ENCODE assay signal across 20 cellular contexts in the genomic region with DNA sequence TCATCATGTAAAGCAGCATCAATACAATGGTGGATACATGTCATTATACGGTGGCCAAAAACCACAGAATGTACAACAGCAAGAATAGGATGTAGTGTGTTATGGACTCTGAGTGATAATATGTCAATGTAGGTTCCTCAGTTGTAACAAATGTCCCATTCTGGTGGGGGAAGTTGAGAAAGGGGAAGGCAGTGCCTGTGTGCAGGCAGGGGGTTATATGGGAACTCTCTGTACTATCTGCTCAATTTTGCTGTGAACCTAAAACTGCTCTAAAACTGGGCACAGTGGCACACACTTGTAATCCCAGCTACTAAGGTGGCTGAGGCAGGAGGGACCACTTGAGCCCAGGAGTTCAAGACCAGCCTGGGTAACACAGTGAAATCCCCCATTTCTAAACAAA. TPM values are rescaled to one million over a fixed set of nuclear protein-coding genes. Genes with fewer than 3 reads are reported as not detected.
A peak's percentile ranks its signal among the peaks of the same experiment; 100 is the strongest.
DNase-seq lines count a peak whose midpoint lies in the region; ATAC-seq, FAIRE-seq and TF ChIP-seq lines count a peak whose summit lies in the region.
"Had no signal": no experiment of that assay in that cellular context is flagged by ENCODE, and none has a peak within 500 bp of the region (broad histone marks: within the 10 kb centered on the region; RNA-seq: fewer than 3 reads in every experiment).

No MANE protein-coding gene starts in this region.

- FAIRE-seq in GM12878 (lab: Jason Lieb, UNC), result no peak
- FAIRE-seq: H54, islet of Langerhans had no signal

- peaks cover 61% of the 10 kb centered on the region for H3K4me1 Mint-ChIP-seq in osteocyte (ENCODE audit: unreplicated experiment)

- in situ Hi-C loops in GM12878 (cut with MboI), result no loop called here

- no peak for TF ChIP-seq RAD21 in GM12878 (IDR thresholded peaks at IDR 0.05; ENCODE audit: insufficient read depth, low read depth, low read length)

- TF ChIP-seq POLR2A in GM12878 (IDR thresholded peaks at IDR 0.05; ENCODE audit: low read depth, low read length) (no peak), Peyer's patch (IDR thresholded peaks at IDR 0.05) (no peak)

- SMC1A ChIA-PET in GM12878 (lab: Charles Lee; ENCODE audit: uncharacterized antibody, unreplicated experiment), result interaction anchor here (0.6 kb wide), 1 partner anchor 26 kb away, joined by 3 read pairs; no protein-coding TSS in a partner anchor

- CTCF ChIA-PET in GM12878 (lab: Yijun Ruan, JAX), result interaction anchor here (1.0 kb wide), 1 partner anchor 94 kb away, joined by 4 read pairs; no protein-coding TSS in a partner anchor

- peak overlapping the region; percentile 41; the same call in 1 of the 2 replicates for H3K4me2 ChIP-seq in GM12878 (ENCODE audit: control insufficient read depth, insufficient read depth)

- peaks cover 74% of the 10 kb centered on the region for H3K79me2 ChIP-seq in GM12878 (ENCODE audit: control insufficient read depth, insufficient read depth, low read length)

- no peak for TF ChIP-seq EP300 in GM12878 (IDR thresholded peaks at IDR 0.05; ENCODE audit: borderline replicate concordance in 1 of 2, control insufficient read depth in 1 of 2, low read depth in 2 of 2, low read length in 2 of 2)

- no peak overlapping the region for H3K4me3 ChIP-seq in GM12878
- no peak overlapping the region for H3K4me3 ChIP-seq in Peyer's patch
- H3K4me3 ChIP-seq: skin epidermis, vagina had no signal

- DNase-seq in GDM1 (lab: John Stamatoyannopoulos, UW), result peak; percentile 56
- peak; percentile 48 to 50 for DNase-seq in NOMO-1 (lab: John Stamatoyannopoulos, UW; ENCODE audit: unreplicated experiment in 2 of 2)
- no peak for DNase-seq in GM12878 (ENCODE audit: low read depth, low spot score)
- no peak for DNase-seq in osteocyte (ENCODE audit: extremely low spot score, unreplicated experiment)
- DNase-seq in foreskin melanocyte, result no peak
- DNase-seq in amniotic stem cell (lab: John Stamatoyannopoulos, UW), result no peak
- no peak for DNase-seq in Peyer's patch
- DNase-seq: activated CD4-positive, CD25-positive, alpha-beta regulatory T cell; activated CD8-positive, alpha-beta memory T cell treated with anti-CD3 and anti-CD28 coated beads, Interleukin-2, amount 10 ng/mL, durations not matched to agents 7 days and 5 days; activated naive CD4-positive, alpha-beta T cell; COR-L47; cortex of kidney; NCI-H1092; NCI-H226 had no signal

- H3K4me1 ChIP-seq in GM12878 (ENCODE audit: control insufficient read depth, insufficient read depth, low read length), result peaks cover 8% of the 10 kb centered on the region; the same call in 1 of the 2 replicates
- H3K4me1 ChIP-seq in Peyer's patch, result peaks cover 0 to 37% (median 5%) of the 10 kb centered on the region in 4 donors

- RAD21 ChIA-PET in GM12878 (lab: Charles Lee; ENCODE audit: unreplicated experiment), result interaction anchor here (1.0 kb wide), 2 partner anchors 10 to 24 kb away, joined by 3 to 5 read pairs; no protein-coding TSS in a partner anchor

- H3K4me3 Mint-ChIP-seq in osteocyte (ENCODE audit: unreplicated experiment), result no peak overlapping the region
- H3K4me3 Mint-ChIP-seq: activated CD8-positive, alpha-beta memory T cell treated with anti-CD3 and anti-CD28 coated beads, Interleukin-2, amount 10 ng/mL, durations not matched to agents 7 days and 5 days had no signal

- BruUV-seq in GM12878 (replicated peaks; lab: Mats Ljungman, UMichigan), result no TSS peak

- H3K9me3 Mint-ChIP-seq in osteocyte (ENCODE audit: unreplicated experiment), result no peaks in the 10 kb centered on the region

- H2AFZ ChIP-seq in GM12878 (ENCODE audit: control insufficient read depth, low read depth, low read length), result no peak overlapping the region

- H3K36me3 Mint-ChIP-seq in osteocyte (ENCODE audit: unreplicated experiment), result no peaks in the 10 kb centered on the region

- POLR2A ChIA-PET in GM12878 (lab: Charles Lee), result interaction anchor here (0.8 to 0.9 kb wide), 2 partner anchors 24 to 89 kb away, joined by 3 to 4 read pairs; no protein-coding TSS in a partner anchor

- no peaks in the 10 kb centered on the region for H3K27me3 Mint-ChIP-seq in osteocyte (ENCODE audit: unreplicated experiment)

- no peaks in the 10 kb centered on the region for H4K20me1 ChIP-seq in GM12878 (ENCODE audit: control insufficient read depth, insufficient read depth)

- H3K9ac ChIP-seq in GM12878 (ENCODE audit: control insufficient read depth, insufficient read depth, low read length), result 0 out of 2 replicates have a peak overlapping the region, but pooled peaks have one; percentile 8

- H3K27ac Mint-ChIP-seq in osteocyte (ENCODE audit: unreplicated experiment), result peak overlapping the region; percentile 2
- H3K27ac Mint-ChIP-seq: activated CD8-positive, alpha-beta memory T cell treated with anti-CD3 and anti-CD28 coated beads, Interleukin-2, amount 10 ng/mL, durations not matched to agents 7 days and 5 days had no signal

- peak; percentile 9 for ATAC-seq in GM12878
- ATAC-seq in GM21381 (IDR thresholded peaks at IDR 0.05; ENCODE audit: unreplicated experiment), result no peak
- ATAC-seq: activated CD8-positive, alpha-beta memory T cell treated with anti-CD3 and anti-CD28 coated beads, Interleukin-2, amount 10 ng/mL, durations not matched to agents 7 days and 5 days; esophagus mucosa had no signal

- TF ChIP-seq CTCF in GM12878 (IDR thresholded peaks at IDR 0.05 in 2 of 3, conservative IDR thresholded peaks at IDR 0.05 in 1 of 3; ENCODE audit: control insufficient read depth in 2 of 3, extremely low read depth in 1 of 3, insufficient read depth in 1 of 3, low read depth in 3 of 3, low read length in 3 of 3), result no peak
- no peak for TF ChIP-seq CTCF in osteocyte (IDR thresholded peaks at IDR 0.05)
- no peak for TF ChIP-seq CTCF in Peyer's patch (IDR thresholded peaks at IDR 0.05)

- H3K9me3 ChIP-seq in GM12878 (replicated peaks; ENCODE audit: control insufficient read depth, insufficient read depth, low read length) (no peaks in the 10 kb centered on the region), Peyer's patch (no peaks in the 10 kb centered on the region)
- H3K9me3 ChIP-seq: vagina had no signal

- WGBS in GM12878 (ENCODE audit: insufficient coverage, insufficient replicate concordance, low lambda C conversion rate, missing lambda C conversion rate), result 4% methylated on average over 1 of the region's 1 CpG

- H3K36me3 ChIP-seq in GM12878 (ENCODE audit: control insufficient read depth in 2 of 2, insufficient read depth in 2 of 2, low read length in 1 of 2) (peaks cover 0 to 5% of the 10 kb centered on the region in 2 experiments; a peak in 2 of 4 replicates), Peyer's patch (no peaks in the 10 kb centered on the region)
- H3K36me3 ChIP-seq: vagina had no signal

- H3K27me3 ChIP-seq in GM12878 (replicated peaks in 1 of 2; ENCODE audit: control insufficient read depth in 2 of 2, insufficient read depth in 2 of 2, low read length in 1 of 2) (no peaks in the 10 kb centered on the region), Peyer's patch (no peaks in the 10 kb centered on the region)
- H3K27me3 ChIP-seq: vagina had no signal

- H3K27ac ChIP-seq in GM12878 (ENCODE audit: control insufficient read depth, insufficient read depth) (0 out of 2 replicates have a peak overlapping the region, but pooled peaks have one; percentile 33), Peyer's patch (peak overlapping the region in 2 of 4 donors; percentile 18 to 29)
- H3K27ac ChIP-seq: skin epidermis, vagina had no signal

- intact Hi-C loops in GM12878 (cut with micrococcal nuclease; ENCODE audit: unreplicated experiment), result loop anchor here (5.0 kb wide), 1 partner anchor 83 kb away; the partner anchor contains the start of gene NDUFS8

TF ChIP-seq in GM12878, 131 proteins besides CTCF, POLR2A, EP300 and RAD21 (continues in another document):
- TF ChIP-seq EGR1 (IDR thresholded peaks at IDR 0.05; ENCODE audit: borderline replicate concordance in 1 of 2, low read depth in 2 of 2, low read length in 2 of 2) (no peak), SMAD5 (IDR thresholded peaks at IDR 0.05; ENCODE audit: low read depth) (no peak), MYB (IDR thresholded peaks at IDR 0.05; ENCODE audit: borderline replicate concordance, low read depth, low read length) (no peak), SIN3A (IDR thresholded peaks at IDR 0.05; ENCODE audit: low read depth, low read length) (no peak), SPI1 (IDR thresholded peaks at IDR 0.05; ENCODE audit: borderline replicate concordance, insufficient read depth, low read depth, low read length) (no peak), ZSCAN29 (IDR thresholded peaks at IDR 0.05) (no peak), ZNF207 (IDR thresholded peaks at IDR 0.05; ENCODE audit: borderline replicate concordance) (no peak), ATF7 (IDR thresholded peaks at IDR 0.05; ENCODE audit: low read depth) (no peak), EZH2 (IDR thresholded peaks at IDR 0.05; ENCODE audit: borderline replicate concordance, control insufficient read depth, low read depth, low read length) (no peak), CBX3 (IDR thresholded peaks at IDR 0.05; ENCODE audit: borderline replicate concordance, low read depth) (no peak)

RNA-seq across cellular contexts. Expression of gene CHKA, which starts 5.9 kb away (rescaled TPM):
- total RNA-seq in GM12878 (2013; cell fraction: nucleolus; rRNA removed), result 141 and 149 TPM in 2 replicates
- total RNA-seq in GM12878 (2014; rRNA removed) (21.9 and 25.0 TPM in 2 replicates), GM12878 (2014; rRNA removed; fragmentation: Illumina TruSeq; extraction: Trizol) (23.4 and 25.4 TPM in 2 replicates), GM12878 (2021) (21.2 and 23.6 TPM in 2 replicates), osteocyte (38.0 and 39.3 TPM in 2 replicates), Peyer's patch (100 to 1,000 TPM in 3 of 4 donors, 10 to 100 TPM in 1; 41.3 to 179 (median 130) TPM)
- polyA plus RNA-seq in GM12878 (2011; ENCODE audit: low read depth), result 16.9 TPM
- polyA plus RNA-seq in GM12878 (2011; rRNA removed) (27.6 and 32.8 TPM in 2 replicates), GM12878 (2014; fragmentation: Illumina TruSeq; extraction: Trizol) (20.6 and 33.6 TPM in 2 replicates), GM12878 (2014; fragmentation: Nextera tagmentation; extraction: Ambion mirVana) (1 to 10 TPM; 5.2 to 5.3 TPM), GM12878 (2014; rRNA removed) (29.2 and 31.6 TPM in 2 replicates), GM12878 (2016; fragmentation: Nextera tagmentation; extraction: Ambion mirVana) (10 to 100 TPM in 1 of 2 experiments, 1 to 10 TPM in 1; 5.3 to 15.6 TPM)
- 18.6 and 19.7 TPM in 2 replicates for polyA plus RNA-seq in GM12878 (2011; cell fraction: cytosol; rRNA removed)
- polyA plus RNA-seq in GM12878 (2011; cell fraction: nucleus; rRNA removed), result 64.0 and 71.0 TPM in 2 replicates
- polyA plus RNA-seq in GM12878 (2012), result 23.1 and 24.9 TPM in 2 replicates
- 25.0 and 27.1 TPM in 2 replicates for polyA minus RNA-seq in GM12878 (2011; rRNA and poly(A)+ RNA removed)
- polyA minus RNA-seq in GM12878 (2011; cell fraction: cytosol; rRNA and poly(A)+ RNA removed), result 7.3 and 10.0 TPM in 2 replicates
- 12.7 and 23.2 TPM in 2 replicates for polyA minus RNA-seq in GM12878 (2011; cell fraction: nucleus; rRNA and poly(A)+ RNA removed)

Comparison
In these comparisons a context has a peak if more than half of its experiments do, and no peak if none do; other contexts are left out.
1. DNase-seq: peak in GDM1 (single experiment) and NOMO-1 (2 of 2); none in GM12878 (single experiment), osteocyte (single experiment), foreskin melanocyte (single experiment), amniotic stem cell (single experiment) and Peyer's patch (0 of 3).